ENCODE assay signal across 1 cellular context in the genomic region with DNA sequence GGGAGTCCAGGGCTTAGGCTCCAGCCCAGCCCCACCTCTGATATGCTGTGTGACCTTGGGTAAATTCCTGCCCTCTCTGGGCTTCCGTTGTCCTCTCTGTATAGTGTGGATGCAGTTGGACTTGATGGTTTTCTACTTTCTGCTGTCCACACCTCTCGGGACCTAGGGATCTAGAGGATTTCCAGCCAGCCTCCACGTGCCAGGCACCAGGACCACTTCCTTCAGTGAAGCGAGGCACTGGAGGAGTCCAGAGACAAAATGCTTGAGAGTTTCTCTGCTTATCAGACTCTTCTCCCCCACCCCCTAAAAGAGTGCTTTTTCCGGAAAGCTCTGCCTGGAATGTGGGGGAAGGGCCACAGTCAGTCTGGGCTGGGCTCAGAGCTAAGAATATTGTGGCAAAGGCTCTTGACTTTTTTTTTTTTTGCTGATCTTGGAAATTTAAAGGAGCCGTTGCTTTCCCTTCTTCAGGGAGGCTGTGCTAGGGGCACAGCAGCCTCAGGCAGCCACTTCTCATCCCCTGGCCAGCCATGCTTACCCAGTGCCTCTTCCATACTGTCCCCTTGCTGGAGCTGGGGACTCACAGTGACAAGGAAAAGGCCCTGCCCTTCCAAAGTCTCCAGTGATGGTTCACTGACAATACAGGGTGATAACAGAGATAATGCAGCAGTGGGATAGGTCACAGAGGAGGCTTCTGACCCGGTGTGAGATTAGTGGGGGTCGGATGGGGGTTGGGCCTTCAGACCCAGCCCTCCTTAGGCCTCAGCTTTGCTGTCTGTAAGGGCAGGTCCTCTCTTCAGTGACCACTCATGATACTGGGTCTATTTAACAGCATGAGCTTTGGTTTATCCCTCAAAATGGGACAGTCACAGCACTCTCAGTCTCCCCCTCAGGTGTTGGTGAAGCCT.
A peak's percentile ranks its signal among the peaks of the same experiment; 100 is the strongest.
TF ChIP-seq lines count a peak whose summit lies in the region.

No MANE protein-coding gene starts in this region.

TF ChIP-seq in K562, 482 proteins besides CTCF, POLR2A, EP300 and RAD21 (continued from another document):
- TF ChIP-seq MAFK (IDR thresholded peaks at IDR 0.05; ENCODE audit: low read length) (peak; percentile 54; the same call in 1 of the 2 replicates), ZNF197 (CRISPR knock-in tag; IDR thresholded peaks at IDR 0.05; ENCODE audit: low read depth) (no peak), CHCHD3 (CRISPR knock-in tag; IDR thresholded peaks at IDR 0.05) (no peak), HDAC1 (IDR thresholded peaks at IDR 0.05) (peak; percentile 45 to 68; a peak in 3 of 4 replicates), GTF2E2 (tag; IDR thresholded peaks at IDR 0.05) (no peak), ZNF175 (CRISPR knock-in tag; IDR thresholded peaks at IDR 0.05; ENCODE audit: low read depth) (no peak), ZNF785 (CRISPR knock-in tag; IDR thresholded peaks at IDR 0.05) (no peak), ZNF174 (CRISPR knock-in tag; IDR thresholded peaks at IDR 0.05) (no peak), ZFP36 (IDR thresholded peaks at IDR 0.05; ENCODE audit: low read depth, low read length, partially characterized antibody) (peak; percentile 97), ZBTB7A (IDR thresholded peaks at IDR 0.05; ENCODE audit: borderline replicate concordance, control insufficient read depth, low read depth, low read length) (peak; percentile 60; the same call in 1 of the 2 replicates), ARHGAP35 (IDR thresholded peaks at IDR 0.05; ENCODE audit: partially characterized antibody) (no peak), ARID1B (IDR thresholded peaks at IDR 0.05) (peak; percentile 52; the same call in 1 of the 2 replicates), CBX1 (IDR thresholded peaks at IDR 0.05; ENCODE audit: low read depth) (peak; percentile 90), BRF1 (IDR thresholded peaks at IDR 0.05; ENCODE audit: borderline replicate concordance, extremely low read depth, insufficient read length) (no peak), TRIM28 (IDR thresholded peaks at IDR 0.05) (no peak), NFATC3 (IDR thresholded peaks at IDR 0.05) (no peak), ZNF75A (CRISPR knock-in tag; IDR thresholded peaks at IDR 0.05) (no peak), XRCC4 (IDR thresholded peaks at IDR 0.05; ENCODE audit: extremely low read depth, insufficient read depth, insufficient read length) (no peak), PCBP1 (IDR thresholded peaks at IDR 0.05; ENCODE audit: low read depth, low read length, poor library complexity, severe bottlenecking) (no peak), RBM34 (IDR thresholded peaks at IDR 0.05; ENCODE audit: borderline replicate concordance, insufficient read depth, low read length) (no peak), FOXA1 (IDR thresholded peaks at IDR 0.05; ENCODE audit: borderline replicate concordance) (no peak), NR4A1 (CRISPR knock-in tag; IDR thresholded peaks at IDR 0.05) (no peak), NR4A1 (tag; IDR thresholded peaks at IDR 0.05) (no peak), SRSF1 (IDR thresholded peaks at IDR 0.05; ENCODE audit: low read depth, low read length) (no peak), ASH1L (IDR thresholded peaks at IDR 0.05; ENCODE audit: borderline replicate concordance, low read depth, partially characterized antibody) (no peak), ZNF444 (CRISPR knock-in tag; IDR thresholded peaks at IDR 0.05) (no peak), CEBPG (CRISPR knock-in tag; IDR thresholded peaks at IDR 0.05) (no peak), CEBPG (tag; conservative IDR thresholded peaks at IDR 0.05 in 1 of 2, IDR thresholded peaks at IDR 0.05 in 1 of 2) (no peak), NCOA4 (IDR thresholded peaks at IDR 0.05; ENCODE audit: partially characterized antibody) (no peak), ETV5 (CRISPR knock-in tag; IDR thresholded peaks at IDR 0.05; ENCODE audit: low read depth) (peak; percentile 52), SMAD3 (CRISPR knock-in tag; conservative IDR thresholded peaks at IDR 0.05) (no peak), E2F3 (CRISPR knock-in tag; IDR thresholded peaks at IDR 0.05) (no peak), ZNF695 (CRISPR knock-in tag; IDR thresholded peaks at IDR 0.05) (no peak), ZNF584 (CRISPR knock-in tag; IDR thresholded peaks at IDR 0.05; ENCODE audit: low read depth) (no peak), FOXJ2 (tag; IDR thresholded peaks at IDR 0.05) (no peak), ZKSCAN1 (IDR thresholded peaks at IDR 0.05; ENCODE audit: low read depth, low read length) (no peak), NCOA2 (IDR thresholded peaks at IDR 0.05; ENCODE audit: partially characterized antibody in 2 of 2) (no peak), MECOM (CRISPR knock-in tag; IDR thresholded peaks at IDR 0.05) (peak; percentile 29; the same call in 1 of the 2 replicates), HMG20B (CRISPR knock-in tag; IDR thresholded peaks at IDR 0.05) (no peak)
- TF ChIP-seq, protein P1, sequence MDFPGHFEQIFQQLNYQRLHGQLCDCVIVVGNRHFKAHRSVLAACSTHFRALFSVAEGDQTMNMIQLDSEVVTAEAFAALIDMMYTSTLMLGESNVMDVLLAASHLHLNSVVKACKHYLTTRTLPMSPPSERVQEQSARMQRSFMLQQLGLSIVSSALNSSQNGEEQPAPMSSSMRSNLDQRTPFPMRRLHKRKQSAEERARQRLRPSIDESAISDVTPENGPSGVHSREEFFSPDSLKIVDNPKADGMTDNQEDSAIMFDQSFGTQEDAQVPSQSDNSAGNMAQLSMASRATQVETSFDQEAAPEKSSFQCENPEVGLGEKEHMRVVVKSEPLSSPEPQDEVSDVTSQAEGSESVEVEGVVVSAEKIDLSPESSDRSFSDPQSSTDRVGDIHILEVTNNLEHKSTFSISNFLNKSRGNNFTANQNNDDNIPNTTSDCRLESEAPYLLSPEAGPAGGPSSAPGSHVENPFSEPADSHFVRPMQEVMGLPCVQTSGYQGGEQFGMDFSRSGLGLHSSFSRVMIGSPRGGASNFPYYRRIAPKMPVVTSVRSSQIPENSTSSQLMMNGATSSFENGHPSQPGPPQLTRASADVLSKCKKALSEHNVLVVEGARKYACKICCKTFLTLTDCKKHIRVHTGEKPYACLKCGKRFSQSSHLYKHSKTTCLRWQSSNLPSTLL (IDR thresholded peaks at IDR 0.05): no peak
- TF ChIP-seq, protein P2, sequence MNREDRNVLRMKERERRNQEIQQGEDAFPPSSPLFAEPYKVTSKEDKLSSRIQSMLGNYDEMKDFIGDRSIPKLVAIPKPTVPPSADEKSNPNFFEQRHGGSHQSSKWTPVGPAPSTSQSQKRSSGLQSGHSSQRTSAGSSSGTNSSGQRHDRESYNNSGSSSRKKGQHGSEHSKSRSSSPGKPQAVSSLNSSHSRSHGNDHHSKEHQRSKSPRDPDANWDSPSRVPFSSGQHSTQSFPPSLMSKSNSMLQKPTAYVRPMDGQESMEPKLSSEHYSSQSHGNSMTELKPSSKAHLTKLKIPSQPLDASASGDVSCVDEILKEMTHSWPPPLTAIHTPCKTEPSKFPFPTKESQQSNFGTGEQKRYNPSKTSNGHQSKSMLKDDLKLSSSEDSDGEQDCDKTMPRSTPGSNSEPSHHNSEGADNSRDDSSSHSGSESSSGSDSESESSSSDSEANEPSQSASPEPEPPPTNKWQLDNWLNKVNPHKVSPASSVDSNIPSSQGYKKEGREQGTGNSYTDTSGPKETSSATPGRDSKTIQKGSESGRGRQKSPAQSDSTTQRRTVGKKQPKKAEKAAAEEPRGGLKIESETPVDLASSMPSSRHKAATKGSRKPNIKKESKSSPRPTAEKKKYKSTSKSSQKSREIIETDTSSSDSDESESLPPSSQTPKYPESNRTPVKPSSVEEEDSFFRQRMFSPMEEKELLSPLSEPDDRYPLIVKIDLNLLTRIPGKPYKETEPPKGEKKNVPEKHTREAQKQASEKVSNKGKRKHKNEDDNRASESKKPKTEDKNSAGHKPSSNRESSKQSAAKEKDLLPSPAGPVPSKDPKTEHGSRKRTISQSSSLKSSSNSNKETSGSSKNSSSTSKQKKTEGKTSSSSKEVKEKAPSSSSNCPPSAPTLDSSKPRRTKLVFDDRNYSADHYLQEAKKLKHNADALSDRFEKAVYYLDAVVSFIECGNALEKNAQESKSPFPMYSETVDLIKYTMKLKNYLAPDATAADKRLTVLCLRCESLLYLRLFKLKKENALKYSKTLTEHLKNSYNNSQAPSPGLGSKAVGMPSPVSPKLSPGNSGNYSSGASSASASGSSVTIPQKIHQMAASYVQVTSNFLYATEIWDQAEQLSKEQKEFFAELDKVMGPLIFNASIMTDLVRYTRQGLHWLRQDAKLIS (CRISPR knock-in tag; IDR thresholded peaks at IDR 0.05): 0 out of 2 replicates have a peak, but pooled peaks have one; percentile 33
- TF ChIP-seq, protein P3, sequence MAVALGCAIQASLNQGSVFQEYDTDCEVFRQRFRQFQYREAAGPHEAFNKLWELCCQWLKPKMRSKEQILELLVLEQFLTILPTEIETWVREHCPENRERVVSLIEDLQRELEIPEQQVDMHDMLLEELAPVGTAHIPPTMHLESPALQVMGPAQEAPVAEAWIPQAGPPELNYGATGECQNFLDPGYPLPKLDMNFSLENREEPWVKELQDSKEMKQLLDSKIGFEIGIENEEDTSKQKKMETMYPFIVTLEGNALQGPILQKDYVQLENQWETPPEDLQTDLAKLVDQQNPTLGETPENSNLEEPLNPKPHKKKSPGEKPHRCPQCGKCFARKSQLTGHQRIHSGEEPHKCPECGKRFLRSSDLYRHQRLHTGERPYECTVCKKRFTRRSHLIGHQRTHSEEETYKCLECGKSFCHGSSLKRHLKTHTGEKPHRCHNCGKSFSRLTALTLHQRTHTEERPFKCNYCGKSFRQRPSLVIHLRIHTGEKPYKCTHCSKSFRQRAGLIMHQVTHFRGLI (CRISPR knock-in tag; IDR thresholded peaks at IDR 0.05): no peak
- TF ChIP-seq, protein P4, sequence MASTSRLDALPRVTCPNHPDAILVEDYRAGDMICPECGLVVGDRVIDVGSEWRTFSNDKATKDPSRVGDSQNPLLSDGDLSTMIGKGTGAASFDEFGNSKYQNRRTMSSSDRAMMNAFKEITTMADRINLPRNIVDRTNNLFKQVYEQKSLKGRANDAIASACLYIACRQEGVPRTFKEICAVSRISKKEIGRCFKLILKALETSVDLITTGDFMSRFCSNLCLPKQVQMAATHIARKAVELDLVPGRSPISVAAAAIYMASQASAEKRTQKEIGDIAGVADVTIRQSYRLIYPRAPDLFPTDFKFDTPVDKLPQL (IDR thresholded peaks at IDR 0.05; ENCODE audit: extremely low read depth, insufficient read length): no peak
